Comparison of ENCODE assay signal across 1 cellular context in the genomic region with DNA sequence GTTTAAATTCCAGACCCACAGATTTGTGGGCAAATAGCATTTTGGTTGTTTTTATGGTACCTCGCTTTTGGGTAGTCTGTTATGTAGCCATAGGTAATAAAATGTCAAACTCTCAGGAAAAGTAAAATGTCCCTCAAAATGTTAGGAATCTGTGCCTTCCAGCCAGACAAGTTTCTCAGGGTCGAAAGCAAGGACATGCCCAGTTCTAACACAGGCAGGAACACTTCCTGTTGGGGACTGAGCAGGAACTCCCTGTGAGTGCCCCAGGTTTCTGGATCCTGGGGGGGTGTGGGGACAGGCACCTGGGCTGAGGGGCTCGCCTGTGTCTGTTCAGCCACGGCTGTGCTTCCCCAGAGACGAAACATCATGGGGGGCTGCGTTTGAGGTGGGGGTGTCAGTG.
TF ChIP-seq lines count a peak whose summit lies in the region.

No MANE protein-coding gene starts in this region.

TF ChIP-seq in GM23338, 12 proteins besides CTCF, POLR2A, EP300 and RAD21 (continued from another document):
- TF ChIP-seq, protein P1, sequence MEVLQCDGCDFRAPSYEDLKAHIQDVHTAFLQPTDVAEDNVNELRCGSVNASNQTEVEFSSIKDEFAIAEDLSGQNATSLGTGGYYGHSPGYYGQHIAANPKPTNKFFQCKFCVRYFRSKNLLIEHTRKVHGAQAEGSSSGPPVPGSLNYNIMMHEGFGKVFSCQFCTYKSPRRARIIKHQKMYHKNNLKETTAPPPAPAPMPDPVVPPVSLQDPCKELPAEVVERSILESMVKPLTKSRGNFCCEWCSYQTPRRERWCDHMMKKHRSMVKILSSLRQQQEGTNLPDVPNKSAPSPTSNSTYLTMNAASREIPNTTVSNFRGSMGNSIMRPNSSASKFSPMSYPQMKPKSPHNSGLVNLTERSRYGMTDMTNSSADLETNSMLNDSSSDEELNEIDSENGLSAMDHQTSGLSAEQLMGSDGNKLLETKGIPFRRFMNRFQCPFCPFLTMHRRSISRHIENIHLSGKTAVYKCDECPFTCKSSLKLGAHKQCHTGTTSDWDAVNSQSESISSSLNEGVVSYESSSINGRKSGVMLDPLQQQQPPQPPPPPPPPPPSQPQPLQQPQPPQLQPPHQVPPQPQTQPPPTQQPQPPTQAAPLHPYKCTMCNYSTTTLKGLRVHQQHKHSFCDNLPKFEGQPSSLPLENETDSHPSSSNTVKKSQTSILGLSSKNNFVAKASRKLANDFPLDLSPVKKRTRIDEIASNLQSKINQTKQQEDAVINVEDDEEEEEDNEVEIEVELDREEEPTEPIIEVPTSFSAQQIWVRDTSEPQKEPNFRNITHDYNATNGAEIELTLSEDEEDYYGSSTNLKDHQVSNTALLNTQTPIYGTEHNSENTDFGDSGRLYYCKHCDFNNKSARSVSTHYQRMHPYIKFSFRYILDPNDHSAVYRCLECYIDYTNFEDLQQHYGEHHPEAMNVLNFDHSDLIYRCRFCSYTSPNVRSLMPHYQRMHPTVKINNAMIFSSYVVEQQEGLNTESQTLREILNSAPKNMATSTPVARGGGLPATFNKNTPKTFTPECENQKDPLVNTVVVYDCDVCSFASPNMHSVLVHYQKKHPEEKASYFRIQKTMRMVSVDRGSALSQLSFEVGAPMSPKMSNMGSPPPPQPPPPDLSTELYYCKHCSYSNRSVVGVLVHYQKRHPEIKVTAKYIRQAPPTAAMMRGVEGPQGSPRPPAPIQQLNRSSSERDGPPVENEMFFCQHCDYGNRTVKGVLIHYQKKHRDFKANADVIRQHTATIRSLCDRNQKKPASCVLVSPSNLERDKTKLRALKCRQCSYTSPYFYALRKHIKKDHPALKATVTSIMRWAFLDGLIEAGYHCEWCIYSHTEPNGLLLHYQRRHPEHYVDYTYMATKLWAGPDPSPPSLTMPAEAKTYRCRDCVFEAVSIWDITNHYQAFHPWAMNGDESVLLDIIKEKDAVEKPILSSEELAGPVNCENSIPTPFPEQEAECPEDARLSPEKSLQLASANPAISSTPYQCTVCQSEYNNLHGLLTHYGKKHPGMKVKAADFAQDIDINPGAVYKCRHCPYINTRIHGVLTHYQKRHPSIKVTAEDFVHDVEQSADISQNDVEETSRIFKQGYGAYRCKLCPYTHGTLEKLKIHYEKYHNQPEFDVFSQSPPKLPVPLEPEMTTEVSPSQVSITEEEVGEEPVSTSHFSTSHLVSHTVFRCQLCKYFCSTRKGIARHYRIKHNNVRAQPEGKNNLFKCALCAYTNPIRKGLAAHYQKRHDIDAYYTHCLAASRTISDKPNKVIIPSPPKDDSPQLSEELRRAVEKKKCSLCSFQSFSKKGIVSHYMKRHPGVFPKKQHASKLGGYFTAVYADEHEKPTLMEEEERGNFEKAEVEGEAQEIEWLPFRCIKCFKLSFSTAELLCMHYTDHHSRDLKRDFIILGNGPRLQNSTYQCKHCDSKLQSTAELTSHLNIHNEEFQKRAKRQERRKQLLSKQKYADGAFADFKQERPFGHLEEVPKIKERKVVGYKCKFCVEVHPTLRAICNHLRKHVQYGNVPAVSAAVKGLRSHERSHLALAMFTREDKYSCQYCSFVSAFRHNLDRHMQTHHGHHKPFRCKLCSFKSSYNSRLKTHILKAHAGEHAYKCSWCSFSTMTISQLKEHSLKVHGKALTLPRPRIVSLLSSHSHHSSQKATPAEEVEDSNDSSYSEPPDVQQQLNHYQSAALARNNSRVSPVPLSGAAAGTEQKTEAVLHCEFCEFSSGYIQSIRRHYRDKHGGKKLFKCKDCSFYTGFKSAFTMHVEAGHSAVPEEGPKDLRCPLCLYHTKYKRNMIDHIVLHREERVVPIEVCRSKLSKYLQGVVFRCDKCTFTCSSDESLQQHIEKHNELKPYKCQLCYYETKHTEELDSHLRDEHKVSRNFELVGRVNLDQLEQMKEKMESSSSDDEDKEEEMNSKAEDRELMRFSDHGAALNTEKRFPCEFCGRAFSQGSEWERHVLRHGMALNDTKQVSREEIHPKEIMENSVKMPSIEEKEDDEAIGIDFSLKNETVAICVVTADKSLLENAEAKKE (CRISPR knock-in tag; IDR thresholded peaks at IDR 0.05): no peak
- TF ChIP-seq NANOG (IDR thresholded peaks at IDR 0.05; ENCODE audit: borderline replicate concordance) (no peak), ZNF331 (CRISPR knock-in tag; IDR thresholded peaks at IDR 0.05; ENCODE audit: low read depth) (no peak), STAT1 (IDR thresholded peaks at IDR 0.05; ENCODE audit: unreplicated experiment) (no peak), ZNF114 (CRISPR knock-in tag; IDR thresholded peaks at IDR 0.05) (no peak), EZH2 (IDR thresholded peaks at IDR 0.05; ENCODE audit: low read depth, unreplicated experiment) (no peak)
- TF ChIP-seq, protein P2, sequence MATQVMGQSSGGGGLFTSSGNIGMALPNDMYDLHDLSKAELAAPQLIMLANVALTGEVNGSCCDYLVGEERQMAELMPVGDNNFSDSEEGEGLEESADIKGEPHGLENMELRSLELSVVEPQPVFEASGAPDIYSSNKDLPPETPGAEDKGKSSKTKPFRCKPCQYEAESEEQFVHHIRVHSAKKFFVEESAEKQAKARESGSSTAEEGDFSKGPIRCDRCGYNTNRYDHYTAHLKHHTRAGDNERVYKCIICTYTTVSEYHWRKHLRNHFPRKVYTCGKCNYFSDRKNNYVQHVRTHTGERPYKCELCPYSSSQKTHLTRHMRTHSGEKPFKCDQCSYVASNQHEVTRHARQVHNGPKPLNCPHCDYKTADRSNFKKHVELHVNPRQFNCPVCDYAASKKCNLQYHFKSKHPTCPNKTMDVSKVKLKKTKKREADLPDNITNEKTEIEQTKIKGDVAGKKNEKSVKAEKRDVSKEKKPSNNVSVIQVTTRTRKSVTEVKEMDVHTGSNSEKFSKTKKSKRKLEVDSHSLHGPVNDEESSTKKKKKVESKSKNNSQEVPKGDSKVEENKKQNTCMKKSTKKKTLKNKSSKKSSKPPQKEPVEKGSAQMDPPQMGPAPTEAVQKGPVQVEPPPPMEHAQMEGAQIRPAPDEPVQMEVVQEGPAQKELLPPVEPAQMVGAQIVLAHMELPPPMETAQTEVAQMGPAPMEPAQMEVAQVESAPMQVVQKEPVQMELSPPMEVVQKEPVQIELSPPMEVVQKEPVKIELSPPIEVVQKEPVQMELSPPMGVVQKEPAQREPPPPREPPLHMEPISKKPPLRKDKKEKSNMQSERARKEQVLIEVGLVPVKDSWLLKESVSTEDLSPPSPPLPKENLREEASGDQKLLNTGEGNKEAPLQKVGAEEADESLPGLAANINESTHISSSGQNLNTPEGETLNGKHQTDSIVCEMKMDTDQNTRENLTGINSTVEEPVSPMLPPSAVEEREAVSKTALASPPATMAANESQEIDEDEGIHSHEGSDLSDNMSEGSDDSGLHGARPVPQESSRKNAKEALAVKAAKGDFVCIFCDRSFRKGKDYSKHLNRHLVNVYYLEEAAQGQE (IDR thresholded peaks at IDR 0.05; ENCODE audit: unreplicated experiment): no peak
TF ChIP-seq in GM23338: peak in this region for 0.
